11 cellular contexts compared by ENCODE assay signal in the genomic region with DNA sequence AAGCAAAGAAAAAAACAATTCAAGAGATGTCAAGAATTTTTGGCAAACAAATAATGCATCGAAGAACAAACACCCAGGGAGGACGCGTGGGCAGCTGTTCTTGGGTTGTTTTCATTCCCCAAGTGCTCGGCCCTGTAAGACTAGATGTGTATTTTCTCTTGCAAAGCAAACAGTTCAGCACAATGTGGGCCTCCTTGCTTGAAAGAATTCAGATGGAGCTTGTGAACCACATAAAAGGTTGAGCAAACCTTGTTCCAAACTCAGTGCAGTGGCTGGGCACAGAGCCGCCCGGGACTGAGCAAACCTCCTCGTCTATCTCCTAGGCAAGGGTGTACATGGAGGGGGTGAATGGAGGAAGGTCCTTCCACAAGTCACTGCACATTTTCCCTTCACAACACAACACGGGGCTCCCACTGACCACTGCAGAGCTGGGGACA.
DNase-seq lines count a peak whose midpoint lies in the region; ATAC-seq and TF ChIP-seq lines count a peak whose summit lies in the region.
"Had no signal": no experiment of that assay in that cellular context is flagged by ENCODE, and none has a peak within 500 bp of the region (broad histone marks: within the 10 kb centered on the region; RNA-seq: fewer than 3 reads in every experiment).

No MANE protein-coding gene starts in this region.

- H3K4me3 ChIP-seq in LNCaP clone FGC (ENCODE audit: low read depth, low read length) (no peak overlapping the region), lower lobe of right lung (no peak overlapping the region), suprapubic skin (no peak overlapping the region), spleen (no peak overlapping the region)
- H3K4me3 ChIP-seq: psoas muscle had no signal

- H3K27ac ChIP-seq in lower lobe of right lung = peak overlapping the region; percentile 53
- no peak overlapping the region for H3K27ac ChIP-seq in suprapubic skin
- H3K27ac ChIP-seq in spleen = peak overlapping the region in 2 of 8 donors; percentile 15 to 44
- H3K27ac ChIP-seq: psoas muscle had no signal

- intact Hi-C loops in lower lobe of right lung (cut with DNase I) (no loop called here), spleen (cut with DNase I; ENCODE audit: low total_unique reads) (no loop called here)

- H3K27me3 ChIP-seq in lower lobe of right lung (ENCODE audit: low read depth) (no peaks in the 10 kb centered on the region), suprapubic skin (no peaks in the 10 kb centered on the region), spleen (replicated peaks in 1 of 7) (peaks cover 0 to 25% (median 0%) of the 10 kb centered on the region in 7 donors)

- no peak for TF ChIP-seq CTCF in LNCaP clone FGC (IDR thresholded peaks at IDR 0.05; ENCODE audit: control insufficient read depth, extremely low read depth, insufficient read depth)
- TF ChIP-seq CTCF in lower lobe of right lung (IDR thresholded peaks at IDR 0.05) = no peak
- TF ChIP-seq CTCF in suprapubic skin (IDR thresholded peaks at IDR 0.05) = no peak
- TF ChIP-seq CTCF in spleen (IDR thresholded peaks at IDR 0.05 in 8 of 11, conservative IDR thresholded peaks at IDR 0.05 in 3 of 11) = no peak

- H3K4me1 ChIP-seq in lower lobe of right lung (peaks cover 43% of the 10 kb centered on the region), suprapubic skin (peaks cover 13% of the 10 kb centered on the region), spleen (peaks cover 0 to 19% (median 9%) of the 10 kb centered on the region in 6 donors)

- ATAC-seq in lower lobe of right lung (peak; percentile 69 to 84), GM18867 (IDR thresholded peaks at IDR 0.05; ENCODE audit: unreplicated experiment) (no peak)

- no peak for TF ChIP-seq EP300 in suprapubic skin (IDR thresholded peaks at IDR 0.05)

- no peaks in the 10 kb centered on the region for H3K9me3 ChIP-seq in lower lobe of right lung
- no peaks in the 10 kb centered on the region for H3K9me3 ChIP-seq in suprapubic skin
- no peaks in the 10 kb centered on the region for H3K9me3 ChIP-seq in spleen
- H3K9me3 ChIP-seq: psoas muscle had no signal

- WGBS in suprapubic skin = 48% methylated on average over 7 of the region's 8 CpGs
- WGBS in spleen, 5 donors = 55 to 80% (median 72%) methylated on average over 8 of the region's 8 CpGs

- H3K36me3 ChIP-seq in lower lobe of right lung (no peaks in the 10 kb centered on the region), suprapubic skin (no peaks in the 10 kb centered on the region), spleen (no peaks in the 10 kb centered on the region)

- peak; percentile 95 for DNase-seq in LNCaP clone FGC (ENCODE audit: low read depth)
- peak; percentile 27 for DNase-seq in dedifferentiated amniotic fluid mesenchymal stem cell (ENCODE audit: extremely low spot score)
- DNase-seq in lower lobe of right lung = no peak
- DNase-seq in suprapubic skin (ENCODE audit: low spot score in 2 of 2) = peak; percentile 47 to 74
- no peak for DNase-seq in NK-92 (lab: John Stamatoyannopoulos, UW; ENCODE audit: unreplicated experiment)
- DNase-seq in spleen = no peak
- no peak for DNase-seq in activated CD8-positive, alpha-beta memory T cell treated with anti-CD3 and anti-CD28 coated beads, Interleukin-2, amount 50 U/mL, for 48 hours
- DNase-seq: DMS 273 treated with DMSO at 0.1 percent for 48 hours, NCI-H187 had no signal

- TF ChIP-seq POLR2A in suprapubic skin (IDR thresholded peaks at IDR 0.05) (no peak), spleen (IDR thresholded peaks at IDR 0.05) (no peak)

Comparison
In these comparisons a context has a peak if more than half of its experiments do, and no peak if none do; other contexts are left out.
1. DNase-seq: peak in LNCaP clone FGC (single experiment), dedifferentiated amniotic fluid mesenchymal stem cell (single experiment) and suprapubic skin (2 of 2); none in lower lobe of right lung (single experiment), NK-92 (single experiment), spleen (single experiment) and activated CD8-positive, alpha-beta memory T cell treated with anti-CD3 and anti-CD28 coated beads, Interleukin-2, amount 50 U/mL, for 48 hours (single experiment).